Comparison of ENCODE assay signal across 14 cellular contexts in the genomic region with DNA sequence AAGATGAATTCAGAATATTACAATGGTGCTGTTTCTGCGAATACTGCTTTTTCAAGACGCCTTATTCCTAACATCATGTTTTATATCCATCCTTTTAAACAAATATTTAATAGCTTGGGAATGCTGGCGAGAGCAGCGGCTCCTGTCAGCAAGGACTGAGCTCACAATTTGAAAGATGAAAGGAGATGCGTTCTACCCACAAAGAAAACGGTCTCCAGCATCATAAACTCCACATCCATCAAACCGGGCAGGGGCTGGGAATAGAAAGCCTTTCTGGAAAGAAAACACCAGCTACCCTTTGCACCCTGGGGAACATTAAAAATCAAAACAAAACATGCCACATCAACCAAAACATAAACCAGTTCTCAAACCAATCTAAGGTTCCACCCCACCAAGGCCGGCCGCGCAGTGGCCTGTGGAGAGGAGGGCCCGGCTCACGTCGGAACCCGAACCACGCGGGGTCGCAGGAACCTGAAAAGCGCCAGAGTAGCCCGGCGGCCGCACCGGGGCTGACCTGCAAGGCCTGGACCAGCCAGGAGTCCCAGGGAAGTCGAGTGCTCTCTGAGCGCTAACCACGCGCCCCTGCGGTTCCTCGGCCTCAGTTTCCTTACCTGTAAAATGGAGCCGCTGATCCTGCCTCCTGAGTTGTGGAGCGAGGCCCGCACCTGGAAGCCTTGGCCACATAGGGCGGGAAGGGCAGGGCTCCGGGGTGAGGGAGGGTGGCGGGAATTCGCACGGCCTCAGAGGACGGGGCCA. TPM values are rescaled to one million over a fixed set of nuclear protein-coding genes. Genes with fewer than 3 reads are reported as not detected.
"Had no signal": no experiment of that assay in that cellular context is flagged by ENCODE, and none has a peak within 500 bp of the region (broad histone marks: within the 10 kb centered on the region; RNA-seq: fewer than 3 reads in every experiment).

No MANE protein-coding gene starts in this region.

- H3K9me3 ChIP-seq: gastrocnemius medialis, heart right ventricle, right atrium auricular region, transverse colon had no signal

- H3K4me3 Mint-ChIP-seq: activated CD4-positive, alpha-beta T cell treated with anti-CD3 and anti-CD28 coated beads for 36 hours; activated naive CD8-positive, alpha-beta T cell; naive thymus-derived CD8-positive, alpha-beta T cell had no signal

- H3K27me3 ChIP-seq: gastrocnemius medialis, right atrium auricular region, transverse colon had no signal

- H3K27ac ChIP-seq: gastrocnemius medialis, heart right ventricle, right atrium auricular region had no signal

- H3K4me1 Mint-ChIP-seq: activated CD4-positive, alpha-beta T cell treated with anti-CD3 and anti-CD28 coated beads for 36 hours; naive thymus-derived CD8-positive, alpha-beta T cell had no signal

- H3K9me3 Mint-ChIP-seq: naive thymus-derived CD8-positive, alpha-beta T cell had no signal

- H3K27ac Mint-ChIP-seq: activated CD4-positive, alpha-beta T cell treated with anti-CD3 and anti-CD28 coated beads for 36 hours; activated naive CD8-positive, alpha-beta T cell; progenitor cell of endocrine pancreas had no signal

- H3K27me3 Mint-ChIP-seq: activated naive CD8-positive, alpha-beta T cell had no signal

- H3K36me3 Mint-ChIP-seq: activated naive CD8-positive, alpha-beta T cell; naive thymus-derived CD8-positive, alpha-beta T cell had no signal

- DNase-seq: activated CD4-positive, alpha-beta T cell treated with anti-CD3 and anti-CD28 coated beads for 36 hours; activated CD4-positive, alpha-beta T cell treated with anti-CD3 and anti-CD28 coated beads, Interleukin-2, amount 50 U/mL, for 48 hours; effector CD4-positive, alpha-beta T cell; gastrocnemius medialis; heart right ventricle; mesenchymal stem cell; naive thymus-derived CD8-positive, alpha-beta T cell; occipital lobe; stimulated activated naive CD8-positive, alpha-beta T cell treated with anti-CD3 and anti-CD28 coated beads, Interleukin-15, Interleukin-2, amounts not matched to agents 100 U/mL and 50 U/mL, for 24 hours; transverse colon had no signal

- H3K36me3 ChIP-seq: gastrocnemius medialis, heart right ventricle, right atrium auricular region, transverse colon had no signal

- H3K4me3 ChIP-seq: gastrocnemius medialis, heart right ventricle, right atrium auricular region, transverse colon had no signal

- ATAC-seq: activated CD4-positive, alpha-beta T cell treated with anti-CD3 and anti-CD28 coated beads for 36 hours; gastrocnemius medialis; heart right ventricle; naive thymus-derived CD8-positive, alpha-beta T cell; stimulated activated naive CD8-positive, alpha-beta T cell treated with anti-CD3 and anti-CD28 coated beads, Interleukin-15, Interleukin-2, amounts not matched to agents 100 U/mL and 50 U/mL, for 24 hours had no signal

- H3K4me1 ChIP-seq: gastrocnemius medialis, heart right ventricle, right atrium auricular region, transverse colon had no signal

- FAIRE-seq: TTC549 had no signal

RNA-seq across cellular contexts. Expression of a gene that starts 0.6 kb away (rescaled TPM):
- total RNA-seq: occipital lobe, progenitor cell of endocrine pancreas, right atrium auricular region, transverse colon had no signal
